ENCODE assay signal across 20 cellular contexts in genomic region chr1:209648366-209648765, GRCh38. TPM values are rescaled to one million over a fixed set of nuclear protein-coding genes. Genes with fewer than 3 reads are reported as not detected.
DNase-seq lines count a peak whose midpoint lies in the region; ATAC-seq and TF ChIP-seq lines count a peak whose summit lies in the region.
"Had no signal": no experiment of that assay in that cellular context is flagged by ENCODE, and none has a peak within 500 bp of the region (broad histone marks: within the 10 kb centered on the region; RNA-seq: fewer than 3 reads in every experiment).

No MANE protein-coding gene starts in this region.

- peak overlapping the region; percentile 5; the same call in 1 of the 2 replicates for H3K4me3 ChIP-seq in PC-9
- H3K4me3 ChIP-seq in smooth muscle cell, result no peak overlapping the region

- intact Hi-C loops in PC-9 (cut with micrococcal nuclease; ENCODE audit: unreplicated experiment), result no loop called here

- peaks cover 24% of the 10 kb centered on the region for H3K4me1 Mint-ChIP-seq in activated T-cell treated with anti-CD3 and anti-CD28 coated beads, Interleukin-2, amount 50 U/mL, for 4 hours (ENCODE audit: low read depth)
- H3K4me1 Mint-ChIP-seq: activated B cell treated with CpG ODN at 0.5 μM for 24 hours had no signal

- POLR2A ChIA-PET in PC-9 (lab: Charles Lee; ENCODE audit: unreplicated experiment), result interaction anchor here (0.6 to 0.7 kb wide), 2 partner anchors 81 to 955 kb away, joined by 3 to 4 read pairs; no protein-coding TSS in a partner anchor

- TF ChIP-seq CTCF in PC-9 (conservative IDR thresholded peaks at IDR 0.05), result no peak
- TF ChIP-seq CTCF in smooth muscle cell (IDR thresholded peaks at IDR 0.05; ENCODE audit: borderline replicate concordance, insufficient read depth, poor library complexity, severe bottlenecking), result no peak

- H3K36me3 ChIP-seq in PC-9 (ENCODE audit: low read depth), result peaks cover 20% of the 10 kb centered on the region
- H3K36me3 ChIP-seq in smooth muscle cell (ENCODE audit: low read depth), result no peaks in the 10 kb centered on the region

- H2AFZ ChIP-seq in PC-9 (no peak overlapping the region), smooth muscle cell (ENCODE audit: low read depth) (no peak overlapping the region)

- no TSS peak for BruUV-seq in PC-9 (replicated peaks; lab: Mats Ljungman, UMichigan)

- DNase-seq in NCI-H82 (lab: John Stamatoyannopoulos, UW) (peak; percentile 49), NCI-H82 treated with DMSO at 0.1 percent for 48 hours (lab: John Stamatoyannopoulos, UW; ENCODE audit: unreplicated experiment) (no peak), PC-9 (no peak), fibroblast of gingiva (ENCODE audit: low read depth) (peak; percentile 24), smooth muscle cell (lab: John Stamatoyannopoulos, UW; ENCODE audit: unreplicated experiment) (no peak), NCI-H2107 (lab: John Stamatoyannopoulos, UW) (no peak)
- no peak for DNase-seq in activated T-cell treated with anti-CD3 and anti-CD28 coated beads, Interleukin-2, amount 50 U/mL, for 4 hours
- DNase-seq: activated B cell treated with CpG ODN at 0.5 μM for 24 hours; CD8-positive, alpha-beta T cell; cerebellar nuclear complex; NCI-H1436; NCI-H226; SHP77; stimulated activated naive CD4-positive, alpha-beta T cell treated with Interleukin-2 at 50 U/mL for 16 hours; T-helper 2 cell; trophoblast cell had no signal

- CTCF ChIA-PET in PC-9 (lab: Charles Lee), result interaction anchor here (1.1 kb wide), 1 partner anchor 58 kb away, joined by 3 read pairs; no protein-coding TSS in a partner anchor

- no peaks in the 10 kb centered on the region for H3K36me3 Mint-ChIP-seq in activated T-cell treated with anti-CD3 and anti-CD28 coated beads, Interleukin-2, amount 50 U/mL, for 4 hours (ENCODE audit: insufficient read depth)
- H3K36me3 Mint-ChIP-seq: CD8-positive, alpha-beta T cell had no signal

- H3K27ac ChIP-seq in PC-9, result peak overlapping the region; percentile 98; the same call in 1 of the 2 replicates
- H3K27ac ChIP-seq in smooth muscle cell (ENCODE audit: low read depth), result peak overlapping the region; percentile 89

- H3K9me2 ChIP-seq in PC-9 (ENCODE audit: insufficient read depth), result no peaks in the 10 kb centered on the region

- H3K9me3 ChIP-seq in PC-9 (ENCODE audit: insufficient read depth, low read depth) (no peaks in the 10 kb centered on the region), smooth muscle cell (replicated peaks; ENCODE audit: low read depth) (no peaks in the 10 kb centered on the region)

- H3F3A ChIP-seq in PC-9 (ENCODE audit: insufficient read depth, low read depth) (peaks cover 48% of the 10 kb centered on the region), smooth muscle cell (ENCODE audit: low read depth) (peaks cover 14% of the 10 kb centered on the region)

- 96% methylated on average over 1 of the region's 1 CpG for WGBS in smooth muscle cell (ENCODE audit: low lambda C conversion rate)

- ATAC-seq in GM19395 (IDR thresholded peaks at IDR 0.05; ENCODE audit: unreplicated experiment), result no peak
- no peak for ATAC-seq in activated T-cell treated with anti-CD3 and anti-CD28 coated beads, Interleukin-2, amount 50 U/mL, for 4 hours
- ATAC-seq: CD8-positive, alpha-beta T cell had no signal

- H3K27me3 ChIP-seq in PC-9 (ENCODE audit: insufficient read depth, low read depth) (no peaks in the 10 kb centered on the region), smooth muscle cell (ENCODE audit: low read depth) (no peaks in the 10 kb centered on the region)

- H3K9ac ChIP-seq in smooth muscle cell (ENCODE audit: low read depth), result no peak overlapping the region

- peak overlapping the region; percentile 95 for H3K4me2 ChIP-seq in PC-9
- peak overlapping the region; percentile 70 for H3K4me2 ChIP-seq in smooth muscle cell

- H3K4me3 Mint-ChIP-seq in activated T-cell treated with anti-CD3 and anti-CD28 coated beads, Interleukin-2, amount 50 U/mL, for 4 hours, result no peak overlapping the region
- H3K4me3 Mint-ChIP-seq: activated B cell treated with CpG ODN at 0.5 μM for 24 hours; CD8-positive, alpha-beta T cell had no signal

- H4K20me1 ChIP-seq in PC-9 (ENCODE audit: insufficient read depth) (no peaks in the 10 kb centered on the region; the same call in 1 of the 2 replicates), smooth muscle cell (ENCODE audit: low read depth) (peaks cover 21% of the 10 kb centered on the region)

- H3K4me1 ChIP-seq in PC-9 (replicated peaks; ENCODE audit: insufficient read depth), result peaks cover 65% of the 10 kb centered on the region
- peaks cover 9% of the 10 kb centered on the region for H3K4me1 ChIP-seq in smooth muscle cell (ENCODE audit: low read depth)

- no peaks in the 10 kb centered on the region for H3K27me3 Mint-ChIP-seq in activated T-cell treated with anti-CD3 and anti-CD28 coated beads, Interleukin-2, amount 50 U/mL, for 4 hours (ENCODE audit: low read depth)
- H3K27me3 Mint-ChIP-seq: activated B cell treated with CpG ODN at 0.5 μM for 24 hours had no signal

- H3K9me3 Mint-ChIP-seq in activated T-cell treated with anti-CD3 and anti-CD28 coated beads, Interleukin-2, amount 50 U/mL, for 4 hours, result no peaks in the 10 kb centered on the region
- H3K9me3 Mint-ChIP-seq: activated B cell treated with CpG ODN at 0.5 μM for 24 hours; CD8-positive, alpha-beta T cell had no signal

- H3K79me2 ChIP-seq in PC-9 (ENCODE audit: low read depth) (peaks cover 75% of the 10 kb centered on the region), smooth muscle cell (ENCODE audit: low read depth) (no peaks in the 10 kb centered on the region)

RNA-seq across cellular contexts. Expression of gene LAMB3, which starts 3.9 kb away (rescaled TPM):
- total RNA-seq in PC-9 (2021) (90.0 and 142 TPM in 2 replicates), smooth muscle cell (24.0 and 29.2 TPM in 2 replicates)
- 17.0 and 67.5 TPM in 2 replicates for polyA plus RNA-seq in smooth muscle cell
- total RNA-seq in activated T-cell treated with anti-CD3 and anti-CD28 coated beads, Interleukin-2, amount 50 U/mL, for 4 hours, result 1 to 10 TPM in 1 of 3 donors, under 1 TPM in 2; 0.38 to 1.5 (median 0.55) TPM
- total RNA-seq: CD8-positive, alpha-beta T cell had no signal

RNA-seq across cellular contexts. Expression of gene G0S2, which starts 26.8 kb away (rescaled TPM):
- total RNA-seq in PC-9 (2021), result 2.4 and 4.9 TPM in 2 replicates
- 2.1 and 7.6 TPM in 2 replicates for total RNA-seq in smooth muscle cell
- 5.7 and 6.7 TPM in 2 replicates for polyA plus RNA-seq in smooth muscle cell
- total RNA-seq in activated T-cell treated with anti-CD3 and anti-CD28 coated beads, Interleukin-2, amount 50 U/mL, for 4 hours, result 10 to 100 TPM; 16.3 to 55.6 (median 39.0) TPM

RNA-seq across cellular contexts. Expression of gene HSD11B1, which starts 56.3 kb away (rescaled TPM):
- total RNA-seq in PC-9 (2021), result not detected in 2 replicates
- total RNA-seq in smooth muscle cell, result not detected in 2 replicates
- 0.74 TPM in 1 of 2 replicates, not detected in the other for polyA plus RNA-seq in smooth muscle cell
- total RNA-seq in activated T-cell treated with anti-CD3 and anti-CD28 coated beads, Interleukin-2, amount 50 U/mL, for 4 hours, result 1 to 10 TPM; 2.6 to 8.7 (median 2.7) TPM
- total RNA-seq: activated B cell treated with CpG ODN at 0.5 μM for 24 hours; CD8-positive, alpha-beta T cell; lung microvascular endothelial cell; renal cortical epithelial cell had no signal
- polyA plus RNA-seq: neural cell had no signal

Comparison
In these comparisons a context has a peak if more than half of its experiments do, and no peak if none do; other contexts are left out.
1. DNase-seq: peak in NCI-H82 (single experiment) and fibroblast of gingiva (single experiment); none in NCI-H82 treated with DMSO at 0.1 percent for 48 hours (single experiment), PC-9 (0 of 2), smooth muscle cell (single experiment), NCI-H2107 (single experiment) and activated T-cell treated with anti-CD3 and anti-CD28 coated beads, Interleukin-2, amount 50 U/mL, for 4 hours (single experiment).
2. RNA of gene LAMB3, which starts 3.9 kb away (total RNA-seq): 90.0 to 142 TPM in PC-9 and 24.0 to 29.2 TPM in smooth muscle cell; 0.38 to 1.5 TPM in activated T-cell treated with anti-CD3 and anti-CD28 coated beads, Interleukin-2, amount 50 U/mL, for 4 hours; every median in the first group is over 10 times any median in the second.